Comparison of ENCODE assay signal across 18 cellular contexts in the genomic region with DNA sequence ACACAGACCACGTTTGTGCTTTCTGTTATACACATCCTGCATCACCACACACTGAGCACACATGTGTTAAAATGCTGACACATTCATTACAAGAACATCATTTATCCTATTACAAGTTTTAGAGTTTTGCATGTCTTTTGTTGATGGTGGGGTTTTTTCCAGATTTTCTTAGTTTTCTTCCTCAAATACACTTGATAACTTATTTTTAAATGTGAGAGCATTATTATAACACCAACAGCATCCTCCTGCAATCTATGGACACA.
DNase-seq lines count a peak whose midpoint lies in the region; ATAC-seq and TF ChIP-seq lines count a peak whose summit lies in the region.
"Had no signal": no experiment of that assay in that cellular context is flagged by ENCODE, and none has a peak within 500 bp of the region (broad histone marks: within the 10 kb centered on the region; RNA-seq: fewer than 3 reads in every experiment).

No MANE protein-coding gene starts in this region.

- intact Hi-C loops in left ventricle myocardium inferior (cut with micrococcal nuclease) (no loop called here), heart left ventricle (cut with DNase I) (no loop called here), esophagus squamous epithelium (cut with DNase I) (no loop called here), vagina (cut with DNase I) (no loop called here)

- no peak overlapping the region for H3K4me3 Mint-ChIP-seq in neural crest cell
- H3K4me3 Mint-ChIP-seq: CD8-positive, alpha-beta T cell; naive B cell; T-helper 1 cell treated with Interleukin-12 subunit alpha and Interleukin-12 subunit beta and Interleukin-4 antibody, amounts not matched to agents 30 μg/mL and 1 μg/mL, for 36 hours; WTC11 had no signal

- peak overlapping the region; percentile 31 for H3K27ac ChIP-seq in left ventricle myocardium inferior (replicated peaks)
- peak overlapping the region in 1 of 12 donors; percentile 8 for H3K27ac ChIP-seq in heart left ventricle
- peak overlapping the region; percentile 19 to 75 (median 56) for H3K27ac ChIP-seq in esophagus squamous epithelium
- peak overlapping the region; percentile 57 for H3K27ac ChIP-seq in vagina
- H3K27ac ChIP-seq: lower lobe of right lung had no signal

- no peaks in the 10 kb centered on the region for H3K36me3 ChIP-seq in left ventricle myocardium inferior
- no peaks in the 10 kb centered on the region for H3K36me3 ChIP-seq in heart left ventricle
- no peaks in the 10 kb centered on the region for H3K36me3 ChIP-seq in esophagus squamous epithelium
- no peaks in the 10 kb centered on the region for H3K36me3 ChIP-seq in vagina
- H3K36me3 ChIP-seq: lower lobe of right lung had no signal

- H3K27me3 ChIP-seq in left ventricle myocardium inferior (ENCODE audit: low read depth) (no peaks in the 10 kb centered on the region), heart left ventricle (no peaks in the 10 kb centered on the region), esophagus squamous epithelium (no peaks in the 10 kb centered on the region), vagina (no peaks in the 10 kb centered on the region)

- no peaks in the 10 kb centered on the region for H3K9me3 ChIP-seq in left ventricle myocardium inferior (replicated peaks)
- H3K9me3 ChIP-seq in heart left ventricle = no peaks in the 10 kb centered on the region
- H3K9me3 ChIP-seq in esophagus squamous epithelium = no peaks in the 10 kb centered on the region
- H3K9me3 ChIP-seq in vagina = no peaks in the 10 kb centered on the region
- H3K9me3 ChIP-seq: lower lobe of right lung had no signal

- ATAC-seq in heart left ventricle (no peak), GM21528 (IDR thresholded peaks at IDR 0.05; ENCODE audit: low FRiP score, unreplicated experiment) (no peak)
- ATAC-seq: CD8-positive, alpha-beta T cell; stimulated activated naive CD8-positive, alpha-beta T cell treated with anti-CD3 and anti-CD28 coated beads, Interleukin-15, Interleukin-2, amounts not matched to agents 100 U/mL and 50 U/mL, for 24 hours; WTC11 had no signal

- TF ChIP-seq POLR2A in heart left ventricle (IDR thresholded peaks at IDR 0.05) (no peak), esophagus squamous epithelium (IDR thresholded peaks at IDR 0.05) (no peak), vagina (IDR thresholded peaks at IDR 0.05) (no peak)

- peak overlapping the region; percentile 58 for H3K27ac Mint-ChIP-seq in neural crest cell (ENCODE audit: unreplicated experiment)
- H3K27ac Mint-ChIP-seq: CD8-positive, alpha-beta T cell; T-helper 1 cell treated with Interleukin-12 subunit alpha and Interleukin-12 subunit beta and Interleukin-4 antibody, amounts not matched to agents 30 μg/mL and 1 μg/mL, for 36 hours had no signal

- peaks cover 37% of the 10 kb centered on the region for H3K4me1 Mint-ChIP-seq in neural crest cell
- H3K4me1 Mint-ChIP-seq: naive B cell had no signal

- no peak for DNase-seq in left ventricle myocardium inferior
- no peak for DNase-seq in heart left ventricle
- DNase-seq in esophagus squamous epithelium (lab: John Stamatoyannopoulos, UW) = no peak
- no peak for DNase-seq in neural crest cell (ENCODE audit: low read depth, low spot score)
- no peak for DNase-seq in vagina (ENCODE audit: extremely low spot score in 2 of 2)
- no peak for DNase-seq in hypothalamus (lab: John Stamatoyannopoulos, UW)
- no peak for DNase-seq in NCI-H446 (lab: John Stamatoyannopoulos, UW)
- DNase-seq: activated effector memory CD4-positive, alpha-beta T cell treated with anti-CD3 and anti-CD28 coated beads, Interleukin-2, amount 50 U/mL, for 16 hours; CD8-positive, alpha-beta T cell; DND-41; foreskin fibroblast; lower lobe of right lung; naive B cell; SIG-M5; stimulated activated naive CD8-positive, alpha-beta T cell treated with anti-CD3 and anti-CD28 coated beads, Interleukin-15, Interleukin-2, amounts not matched to agents 100 U/mL and 50 U/mL, for 24 hours had no signal

- TF ChIP-seq CTCF in left ventricle myocardium inferior (IDR thresholded peaks at IDR 0.05; ENCODE audit: borderline replicate concordance) (no peak), heart left ventricle (IDR thresholded peaks at IDR 0.05) (no peak), esophagus squamous epithelium (IDR thresholded peaks at IDR 0.05) (no peak), neural crest cell (conservative IDR thresholded peaks at IDR 0.05) (no peak), vagina (IDR thresholded peaks at IDR 0.05) (no peak)

- H3K4me1 ChIP-seq in left ventricle myocardium inferior = peaks cover 66% of the 10 kb centered on the region
- H3K4me1 ChIP-seq in heart left ventricle = peaks cover 0 to 64% (median 42%) of the 10 kb centered on the region in 12 donors
- peaks cover 0 to 73% (median 25%) of the 10 kb centered on the region in 3 donors for H3K4me1 ChIP-seq in esophagus squamous epithelium
- H3K4me1 ChIP-seq in vagina = peaks cover 66% of the 10 kb centered on the region

- WGBS in heart left ventricle, 4 donors = 43 to 65% (median 45%) methylated on average over 1 of the region's 1 CpG
- 13 to 27% methylated on average over 1 of the region's 1 CpG for WGBS in esophagus squamous epithelium, 2 donors

- no peaks in the 10 kb centered on the region for H3K27me3 Mint-ChIP-seq in neural crest cell (ENCODE audit: low read depth)
- H3K27me3 Mint-ChIP-seq: naive B cell had no signal

- H3K36me3 Mint-ChIP-seq in neural crest cell (ENCODE audit: low read depth) = no peaks in the 10 kb centered on the region
- H3K36me3 Mint-ChIP-seq: CD8-positive, alpha-beta T cell; naive B cell; WTC11 had no signal

- no peaks in the 10 kb centered on the region for H3K9me3 Mint-ChIP-seq in neural crest cell
- H3K9me3 Mint-ChIP-seq: CD8-positive, alpha-beta T cell; naive B cell; T-helper 1 cell treated with Interleukin-12 subunit alpha and Interleukin-12 subunit beta and Interleukin-4 antibody, amounts not matched to agents 30 μg/mL and 1 μg/mL, for 36 hours; WTC11 had no signal

- H3K4me3 ChIP-seq in left ventricle myocardium inferior (no peak overlapping the region), heart left ventricle (no peak overlapping the region), esophagus squamous epithelium (no peak overlapping the region), vagina (no peak overlapping the region)
- H3K4me3 ChIP-seq: lower lobe of right lung had no signal
